Comparison of ENCODE assay signal across 16 cellular contexts in genomic region chr6:169991913-169992312, GRCh38.
DNase-seq lines count a peak whose midpoint lies in the region; ATAC-seq and TF ChIP-seq lines count a peak whose summit lies in the region.
"Had no signal": no experiment of that assay in that cellular context is flagged by ENCODE, and none has a peak within 500 bp of the region (broad histone marks: within the 10 kb centered on the region; RNA-seq: fewer than 3 reads in every experiment).

No MANE protein-coding gene starts in this region.

- TF ChIP-seq POLR2A in testis (IDR thresholded peaks at IDR 0.05): no peak

- H3K4me3 ChIP-seq in testis (no peak overlapping the region), OCI-LY7 (ENCODE audit: low read depth, low read length, poor library complexity, severe bottlenecking) (no peak overlapping the region)

- H3K27me3 Mint-ChIP-seq in T-helper 17 cell: peaks cover 6% of the 10 kb centered on the region
- peaks cover 0 to 7% (median 4%) of the 10 kb centered on the region in 3 donors for H3K27me3 Mint-ChIP-seq in naive B cell
- peaks cover 6% of the 10 kb centered on the region for H3K27me3 Mint-ChIP-seq in endothelial cell (ENCODE audit: unreplicated experiment)

- ATAC-seq in T-helper 17 cell: no peak
- no peak for ATAC-seq in naive B cell (ENCODE audit: low read depth in 2 of 2)
- ATAC-seq: Panc1 had no signal

- H3K9me3 ChIP-seq in T-helper 17 cell (ENCODE audit: control insufficient read depth, low read length, poor library complexity, severe bottlenecking) (no peaks in the 10 kb centered on the region), testis (no peaks in the 10 kb centered on the region), OCI-LY7 (ENCODE audit: low read length) (no peaks in the 10 kb centered on the region)

- DNase-seq in activated CD8-positive, alpha-beta memory T cell treated with anti-CD3 and anti-CD28 coated beads, Interleukin-2, amount 50 U/mL, for 48 hours: peak; percentile 32
- no peak for DNase-seq in activated CD8-positive, alpha-beta memory T cell treated with anti-CD3 and anti-CD28 coated beads for 24 hours
- DNase-seq in T-helper 17 cell (no peak), naive B cell (no peak), testis (peak; percentile 0), H4 (ENCODE audit: low spot score) (no peak), OCI-LY7 (ENCODE audit: low spot score) (no peak), endothelial cell (ENCODE audit: low spot score) (no peak)
- DNase-seq: Calu3, DND-41, GDM1, Karpas-422, NCI-H187 treated with DMSO at 0.1 percent for 48 hours, NCI-H2171, NCI-H774 had no signal

- peaks cover 27% of the 10 kb centered on the region for H3K4me1 Mint-ChIP-seq in T-helper 17 cell
- H3K4me1 Mint-ChIP-seq in naive B cell: peaks cover 27 to 46% (median 32%) of the 10 kb centered on the region in 3 donors
- H3K4me1 Mint-ChIP-seq in endothelial cell (ENCODE audit: unreplicated experiment): peaks cover 9% of the 10 kb centered on the region

- no TSS peak for BruUV-seq in OCI-LY7 (replicated peaks; lab: Mats Ljungman, UMichigan)

- H3K9me3 Mint-ChIP-seq in naive B cell (no peaks in the 10 kb centered on the region), endothelial cell (ENCODE audit: unreplicated experiment) (no peaks in the 10 kb centered on the region)

- H3K36me3 ChIP-seq in testis (ENCODE audit: low read depth, missing control alignments) (no peaks in the 10 kb centered on the region), OCI-LY7 (ENCODE audit: insufficient read depth, low read length) (no peaks in the 10 kb centered on the region)

- no peaks in the 10 kb centered on the region for H3K27me3 ChIP-seq in testis

- no peaks in the 10 kb centered on the region for H4K20me1 ChIP-seq in OCI-LY7 (ENCODE audit: insufficient read depth, low read length)

- CTCF ChIA-PET in OCI-LY7 (lab: Charles Lee; ENCODE audit: unreplicated experiment): interaction anchor here (1.0 kb wide), 1 partner anchor 18 kb away, joined by 3 read pairs; no protein-coding TSS in a partner anchor

- 91 to 99% methylated on average over 8 of the region's 8 CpGs for WGBS in testis, 2 donors

- H3K4me1 ChIP-seq in testis: peaks cover 5% of the 10 kb centered on the region
- H3K4me1 ChIP-seq in OCI-LY7 (ENCODE audit: insufficient read depth, low read length, poor library complexity, severe bottlenecking): peaks cover 17% of the 10 kb centered on the region

- peak overlapping the region; percentile 10 for H3K4me3 Mint-ChIP-seq in T-helper 17 cell
- H3K4me3 Mint-ChIP-seq in naive B cell: peak overlapping the region in 3 of 8 donors; percentile 26 to 73 (median 57)
- no peak overlapping the region for H3K4me3 Mint-ChIP-seq in endothelial cell (ENCODE audit: unreplicated experiment)

- H3K27ac ChIP-seq in testis: no peak overlapping the region
- no peak overlapping the region for H3K27ac ChIP-seq in OCI-LY7 (ENCODE audit: low read depth, low read length, poor library complexity, severe bottlenecking)

- H3K27ac Mint-ChIP-seq in T-helper 17 cell (peak overlapping the region; percentile 86), naive B cell (peak overlapping the region in 4 of 6 donors; percentile 33 to 80 (median 54)), endothelial cell (ENCODE audit: unreplicated experiment) (no peak overlapping the region)

- H2AFZ ChIP-seq in OCI-LY7 (ENCODE audit: low read length): no peak overlapping the region

- POLR2A ChIA-PET in OCI-LY7 (lab: Charles Lee): interaction anchor here (0.6 kb wide), 1 partner anchor 449 kb away, joined by 7 read pairs; no protein-coding TSS in a partner anchor

- H3K36me3 Mint-ChIP-seq in T-helper 17 cell (ENCODE audit: low read depth): peaks cover 6% of the 10 kb centered on the region
- no peaks in the 10 kb centered on the region for H3K36me3 Mint-ChIP-seq in naive B cell
- H3K36me3 Mint-ChIP-seq in endothelial cell (ENCODE audit: low read depth, unreplicated experiment): no peaks in the 10 kb centered on the region

- H3K4me2 ChIP-seq in OCI-LY7 (ENCODE audit: low read length): no peak overlapping the region

- no peaks in the 10 kb centered on the region for H3K79me2 ChIP-seq in OCI-LY7 (ENCODE audit: insufficient read depth, low read depth, low read length)

- TF ChIP-seq CTCF in testis (IDR thresholded peaks at IDR 0.05): no peak
- no peak for TF ChIP-seq CTCF in OCI-LY7 (conservative IDR thresholded peaks at IDR 0.05; ENCODE audit: low read length)
- TF ChIP-seq CTCF in endothelial cell (IDR thresholded peaks at IDR 0.05; ENCODE audit: unreplicated experiment): no peak

- intact Hi-C loops in testis (cut with DNase I; ENCODE audit: low total_unique reads) (no loop called here), OCI-LY7 (cut with micrococcal nuclease; ENCODE audit: unreplicated experiment) (loop anchor here (10.0 kb wide), 1 partner anchor 93 kb away; no protein-coding TSS in a partner anchor)

- no peaks in the 10 kb centered on the region for H3K9me2 ChIP-seq in OCI-LY7 (ENCODE audit: insufficient read depth, low read length)

Comparison
In these comparisons a context has a peak if more than half of its experiments do, and no peak if none do; other contexts are left out.
1. DNase-seq: peak in activated CD8-positive, alpha-beta memory T cell treated with anti-CD3 and anti-CD28 coated beads, Interleukin-2, amount 50 U/mL, for 48 hours (single experiment) and testis (single experiment); none in activated CD8-positive, alpha-beta memory T cell treated with anti-CD3 and anti-CD28 coated beads for 24 hours (single experiment), T-helper 17 cell (0 of 3), naive B cell (single experiment), H4 (single experiment), OCI-LY7 (single experiment) and endothelial cell (single experiment).